7 cellular contexts compared by ENCODE assay signal in the genomic region with DNA sequence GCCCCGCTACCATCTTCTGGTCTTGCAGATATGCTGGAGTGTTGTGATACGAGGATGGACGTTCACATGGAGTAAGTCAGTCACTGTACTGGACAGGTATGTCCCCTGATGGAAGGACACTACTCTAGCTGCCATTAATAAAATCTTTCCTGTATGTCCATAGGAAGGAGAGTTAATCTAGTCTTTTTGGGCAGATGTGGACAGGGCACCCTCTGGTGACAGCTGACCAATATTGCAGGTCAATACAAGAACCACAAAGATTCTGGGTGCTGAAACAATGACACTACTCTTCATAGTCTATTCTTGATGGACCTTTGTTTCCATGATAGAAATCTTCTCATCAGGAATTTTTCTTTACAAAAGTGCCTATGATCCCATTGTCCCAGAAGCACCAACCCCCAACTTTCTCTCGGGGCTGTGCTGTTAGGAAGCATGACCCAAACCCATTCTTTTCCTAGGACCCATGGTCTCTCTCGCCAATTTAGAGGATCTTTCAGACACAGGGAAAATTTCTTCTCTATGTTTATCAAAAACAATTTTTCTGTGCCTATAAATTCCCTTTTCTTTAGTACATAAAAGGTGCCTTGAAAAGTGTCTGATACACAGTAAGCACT.
DNase-seq lines count a peak whose midpoint lies in the region; ATAC-seq and TF ChIP-seq lines count a peak whose summit lies in the region.

No MANE protein-coding gene starts in this region.

- peak; percentile 55 for ATAC-seq in HG03175 (IDR thresholded peaks at IDR 0.05; ENCODE audit: unreplicated experiment)
- ATAC-seq in left lobe of liver, result peak; percentile 72

- H3K27ac ChIP-seq in VCaP, result no peak overlapping the region

- no peak for DNase-seq in left lobe of liver (ENCODE audit: low spot score)
- no peak for DNase-seq in SHP77 treated with DMSO at 0.1 percent for 48 hours (lab: John Stamatoyannopoulos, UW)
- DNase-seq in activated T-cell treated with anti-CD3 and anti-CD28 coated beads, Interleukin-2, amount 50 U/mL, for 1 hour, result no peak
- no peak for DNase-seq in activated CD8-positive, alpha-beta memory T cell treated with anti-CD3 and anti-CD28 coated beads, Interleukin-2, amount 50 U/mL, for 4 hours

- TF ChIP-seq CTCF in GM12874 (IDR thresholded peaks at IDR 0.05; ENCODE audit: insufficient read depth, low read depth, low read length) (peak; percentile 42; the same call in 1 of the 2 replicates), VCaP (conservative IDR thresholded peaks at IDR 0.05) (peak; percentile 88)
